In genomic region chr10:133071801-133072595, GRCh38 we compare ENCODE assay signal across 16 cellular contexts.
"Had no signal": no experiment of that assay in that cellular context is flagged by ENCODE, and none has a peak within 500 bp of the region (broad histone marks: within the 10 kb centered on the region; RNA-seq: fewer than 3 reads in every experiment).

No MANE protein-coding gene starts in this region.

- DNase-seq: activated CD4-positive, alpha-beta T cell treated with anti-CD3 and anti-CD28 coated beads, Interleukin-2, amount 10 ng/mL, durations not matched to agents 7 days and 5 days; activated CD8-positive, alpha-beta memory T cell treated with anti-CD3 and anti-CD28 coated beads for 24 hours; activated gamma-delta T cell treated with Interleukin-2 at 50 U/mL for 16 hours; activated naive CD8-positive, alpha-beta T cell treated with anti-CD3 and anti-CD28 coated beads for 36 hours; central memory CD4-positive, alpha-beta T cell; left lung; mammary epithelial cell; naive thymus-derived CD4-positive, alpha-beta T cell; small intestine; stimulated activated CD4-positive, alpha-beta T cell treated with anti-CD3 and anti-CD28 coated beads, Interleukin-4, amount 100 ng/mL, for 24 hours; stimulated activated naive CD4-positive, alpha-beta T cell; tibial artery had no signal

- H3K36me3 ChIP-seq: esophagus muscularis mucosa, left lung, neutrophil, tibial artery had no signal

- H3K4me3 ChIP-seq: coronary artery, esophagus muscularis mucosa, hepatocyte, left lung, tibial artery had no signal

- H3K4me1 ChIP-seq: esophagus muscularis mucosa, left lung had no signal

- H3K27me3 ChIP-seq: hepatocyte had no signal

- H3K27ac ChIP-seq: coronary artery, esophagus muscularis mucosa, hepatocyte, left lung, neutrophil, tibial artery had no signal

- H3K9me3 ChIP-seq: esophagus muscularis mucosa, left lung, neutrophil had no signal

- H3K4me2 ChIP-seq: hepatocyte had no signal
